ENCODE assay signal across 8 cellular contexts in genomic region chr6:16419636-16420331, GRCh38.
A peak's percentile ranks its signal among the peaks of the same experiment; 100 is the strongest.
DNase-seq lines count a peak whose midpoint lies in the region; ATAC-seq and FAIRE-seq lines count a peak whose summit lies in the region.

No MANE protein-coding gene starts in this region.

- peak overlapping the region; percentile 60 to 98 (median 94) for H3K27ac Mint-ChIP-seq in naive B cell

- H3K4me3 Mint-ChIP-seq in naive B cell, result peak overlapping the region in 4 of 8 donors; percentile 4 to 56 (median 18)

- peak; percentile 59 for ATAC-seq in GM18867 (IDR thresholded peaks at IDR 0.05; ENCODE audit: unreplicated experiment)
- peak; percentile 55 for ATAC-seq in GM21723 (IDR thresholded peaks at IDR 0.05; ENCODE audit: unreplicated experiment)
- ATAC-seq in HG03575 (IDR thresholded peaks at IDR 0.05; ENCODE audit: extremely low read depth, insufficient number of reproducible peaks, low FRiP score, unreplicated experiment), result peak; percentile 42
- ATAC-seq in naive B cell (ENCODE audit: low read depth in 2 of 2), result peak; percentile 63 to 69

- H3K36me3 Mint-ChIP-seq in naive B cell, result no peaks in the 10 kb centered on the region

- DNase-seq in naive B cell, result peak; percentile 7
- no peak for DNase-seq in frontal cortex (ENCODE audit: low spot score in 2 of 2)
- DNase-seq in MV-4-11 (lab: John Stamatoyannopoulos, UW), result no peak
- DNase-seq in DMS53 treated with DMSO at 0.1 percent for 48 hours (lab: John Stamatoyannopoulos, UW; ENCODE audit: unreplicated experiment), result no peak
- DNase-seq in islet precursor cell, result no peak

- H3K9me3 Mint-ChIP-seq in naive B cell, result no peaks in the 10 kb centered on the region

- FAIRE-seq in frontal cortex (lab: Jason Lieb, UNC), result no peak

- H3K27me3 Mint-ChIP-seq in naive B cell, result no peaks in the 10 kb centered on the region

- peaks cover 6 to 12% (median 7%) of the 10 kb centered on the region in 3 donors for H3K4me1 Mint-ChIP-seq in naive B cell
